ENCODE assay signal across 8 cellular contexts in the genomic region with DNA sequence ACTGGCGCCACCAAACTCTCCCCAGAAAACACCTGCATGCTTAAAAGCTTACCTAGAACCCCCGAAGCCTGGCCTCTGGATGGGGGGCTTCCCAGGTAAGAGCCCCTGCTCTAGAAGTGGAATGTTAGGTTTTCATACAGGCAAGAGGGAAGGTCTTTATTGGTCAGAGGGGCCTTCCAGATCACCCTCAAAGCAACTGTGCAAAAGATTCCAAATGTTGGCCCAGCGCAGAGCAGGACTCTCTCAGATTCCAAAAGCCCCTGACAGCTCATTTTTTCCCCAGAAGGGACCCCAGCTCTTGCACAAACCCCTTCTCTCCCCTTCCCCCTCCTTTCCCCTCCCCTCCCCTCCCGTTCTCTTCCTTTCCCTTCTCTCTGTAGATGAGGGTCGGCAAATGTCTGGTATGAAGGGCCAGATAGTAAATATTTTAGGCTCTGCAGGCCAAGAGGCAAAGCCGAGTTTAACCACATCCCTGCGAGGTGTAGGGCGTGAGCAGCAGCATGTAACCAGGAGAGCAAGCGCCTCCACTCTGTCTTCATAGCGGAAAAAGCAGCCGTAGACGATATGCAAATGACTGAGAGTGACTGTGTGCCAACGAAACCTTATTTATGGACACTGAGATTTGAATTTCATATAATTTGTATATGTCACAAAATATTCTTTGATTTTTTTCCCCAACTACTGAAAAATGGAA.
DNase-seq lines count a peak whose midpoint lies in the region; ATAC-seq and TF ChIP-seq lines count a peak whose summit lies in the region.

No MANE protein-coding gene starts in this region.

- CTCF ChIA-PET in CD4-positive, alpha-beta T cell (lab: Charles Lee): interaction anchor here (1.0 kb wide), 2 partner anchors 79 to 116 kb away, joined by 3 read pairs; no protein-coding TSS in a partner anchor
- CTCF ChIA-PET in activated CD4-positive, alpha-beta T cell treated with anti-CD3 and anti-CD28 coated beads for 36 hours (lab: Charles Lee): interaction anchor here (1.1 to 1.7 kb wide), 5 partner anchors 18 to 35 kb away, joined by 3 to 6 read pairs (median 3); no protein-coding TSS in a partner anchor

- intact Hi-C loops in CD4-positive, alpha-beta T cell (cut with DNase I, micrococcal nuclease): loop anchor here (1.0 to 5.0 kb wide), 3 partner anchors 8 to 78 kb away; no protein-coding TSS in a partner anchor
- intact Hi-C loops in activated CD4-positive, alpha-beta T cell treated with anti-CD3 and anti-CD28 coated beads for 36 hours (cut with DNase I, micrococcal nuclease): loop anchor here (1.0 to 5.0 kb wide), 7 partner anchors 19 to 117 kb away; no protein-coding TSS in a partner anchor

- POLR2A ChIA-PET in CD4-positive, alpha-beta T cell (lab: Charles Lee): interaction anchor here (0.6 to 3.2 kb wide), 5 partner anchors 9 to 27 kb away, joined by 4 to 24 read pairs (median 5); no protein-coding TSS in a partner anchor
- POLR2A ChIA-PET in activated CD4-positive, alpha-beta T cell treated with anti-CD3 and anti-CD28 coated beads for 36 hours (lab: Charles Lee): interaction anchor here (1.1 to 1.3 kb wide), 2 partner anchors 19 to 20 kb away, joined by 3 to 4 read pairs; no protein-coding TSS in a partner anchor

- peak overlapping the region; percentile 47 for H3K27ac ChIP-seq in CD4-positive, alpha-beta T cell (ENCODE audit: low read depth, low read length)

- no peaks in the 10 kb centered on the region for H3K36me3 Mint-ChIP-seq in CD4-positive, alpha-beta T cell (ENCODE audit: low read depth)
- H3K36me3 Mint-ChIP-seq in activated CD4-positive, alpha-beta T cell treated with anti-CD3 and anti-CD28 coated beads for 36 hours (ENCODE audit: low read depth): no peaks in the 10 kb centered on the region

- H3K4me3 ChIP-seq in epithelial cell of proximal tubule (ENCODE audit: low read depth, low read length): peak overlapping the region; percentile 28

- peak overlapping the region; percentile 76 for H3K27ac Mint-ChIP-seq in CD4-positive, alpha-beta T cell
- peak overlapping the region; percentile 92 for H3K27ac Mint-ChIP-seq in activated CD4-positive, alpha-beta T cell treated with anti-CD3 and anti-CD28 coated beads for 36 hours

- DNase-seq in CD4-positive, alpha-beta T cell: peak; percentile 38 to 54 (median 48)
- peak; percentile 82 for DNase-seq in activated CD4-positive, alpha-beta T cell treated with anti-CD3 and anti-CD28 coated beads for 36 hours
- no peak for DNase-seq in epithelial cell of proximal tubule (ENCODE audit: low read depth)
- DNase-seq in stimulated activated CD4-positive, alpha-beta T cell treated with anti-CD3 and anti-CD28 coated beads, Interleukin-15, amount 100 ng/mL, for 48 hours (ENCODE audit: low read depth in 2 of 2): peak; percentile 50 to 56
- DNase-seq in amniotic stem cell (lab: John Stamatoyannopoulos, UW): no peak
- DNase-seq in occipital lobe (lab: John Stamatoyannopoulos, UW): no peak

- H3K27me3 ChIP-seq in CD4-positive, alpha-beta T cell (ENCODE audit: control insufficient read depth, insufficient read depth, low read length): no peaks in the 10 kb centered on the region

- no peak for TF ChIP-seq CTCF in CD4-positive, alpha-beta T cell (IDR thresholded peaks at IDR 0.05)
- TF ChIP-seq CTCF in epithelial cell of proximal tubule (conservative IDR thresholded peaks at IDR 0.05; ENCODE audit: low read depth, low read length): no peak

- H3K9me3 Mint-ChIP-seq in CD4-positive, alpha-beta T cell: no peaks in the 10 kb centered on the region
- H3K9me3 Mint-ChIP-seq in activated CD4-positive, alpha-beta T cell treated with anti-CD3 and anti-CD28 coated beads for 36 hours (ENCODE audit: low read depth): no peaks in the 10 kb centered on the region

- H3K9me3 ChIP-seq in CD4-positive, alpha-beta T cell (ENCODE audit: control insufficient read depth, low read length): no peaks in the 10 kb centered on the region

- ATAC-seq in CD4-positive, alpha-beta T cell (ENCODE audit: poor library complexity): peak; percentile 84
- ATAC-seq in GM19467 (IDR thresholded peaks at IDR 0.05; ENCODE audit: unreplicated experiment) (peak; percentile 67), HG03521 (IDR thresholded peaks at IDR 0.05; ENCODE audit: unreplicated experiment) (peak; percentile 85)
- peak; percentile 77 for ATAC-seq in activated CD4-positive, alpha-beta T cell treated with anti-CD3 and anti-CD28 coated beads for 36 hours

- no peaks in the 10 kb centered on the region for H3K27me3 Mint-ChIP-seq in CD4-positive, alpha-beta T cell
- H3K27me3 Mint-ChIP-seq in activated CD4-positive, alpha-beta T cell treated with anti-CD3 and anti-CD28 coated beads for 36 hours: no peaks in the 10 kb centered on the region

- H3K4me1 Mint-ChIP-seq in CD4-positive, alpha-beta T cell (ENCODE audit: low read depth): peaks cover 77% of the 10 kb centered on the region
- H3K4me1 Mint-ChIP-seq in activated CD4-positive, alpha-beta T cell treated with anti-CD3 and anti-CD28 coated beads for 36 hours: peaks cover 66% of the 10 kb centered on the region

- peak overlapping the region; percentile 90 for H3K4me3 Mint-ChIP-seq in CD4-positive, alpha-beta T cell
- peak overlapping the region; percentile 73 for H3K4me3 Mint-ChIP-seq in activated CD4-positive, alpha-beta T cell treated with anti-CD3 and anti-CD28 coated beads for 36 hours

Comparison
In these comparisons a context has a peak if more than half of its experiments do, and no peak if none do; other contexts are left out.
1. DNase-seq: peak in CD4-positive, alpha-beta T cell (10 of 10), activated CD4-positive, alpha-beta T cell treated with anti-CD3 and anti-CD28 coated beads for 36 hours (single experiment) and stimulated activated CD4-positive, alpha-beta T cell treated with anti-CD3 and anti-CD28 coated beads, Interleukin-15, amount 100 ng/mL, for 48 hours (2 of 2); none in epithelial cell of proximal tubule (single experiment), amniotic stem cell (single experiment) and occipital lobe (single experiment).
2. Peak in every context shown above with its lines, with median percentiles within 50 percentile points of each other: ATAC-seq.